8 cellular contexts compared by ENCODE assay signal in the genomic region with DNA sequence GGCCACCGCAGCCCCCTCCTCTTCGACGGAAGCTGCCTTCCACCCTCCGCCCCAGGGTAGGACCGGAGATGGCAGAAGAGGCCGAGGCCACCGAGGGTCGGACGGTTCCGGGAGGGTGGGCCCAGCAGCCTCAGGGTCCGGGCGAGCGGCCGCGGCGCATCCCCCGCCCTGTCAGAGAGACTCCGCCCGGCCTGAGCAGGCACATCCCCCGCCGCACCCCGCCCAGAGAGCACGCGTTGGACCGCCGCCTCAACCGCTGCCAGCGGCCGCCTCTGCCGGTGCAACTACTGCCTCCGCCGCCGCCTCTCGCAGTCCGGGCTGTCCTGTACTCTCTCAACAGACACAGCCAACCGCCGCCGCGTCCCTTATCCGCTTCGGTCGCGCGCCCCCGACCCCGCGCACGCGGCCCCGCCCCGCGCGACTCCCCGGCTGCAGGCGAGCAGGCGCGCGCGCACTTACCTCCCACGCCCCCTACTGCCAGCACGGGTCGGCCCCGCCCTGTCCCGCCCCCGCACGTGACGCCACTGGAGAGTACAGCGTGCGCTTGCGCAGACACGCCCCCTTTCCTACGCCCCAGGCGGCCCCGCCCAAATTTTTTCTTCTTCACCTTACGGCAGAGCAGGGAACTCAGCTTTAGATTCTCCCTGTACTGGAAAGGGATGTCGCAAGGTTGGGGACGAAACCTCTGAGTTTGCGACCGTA. TPM values are rescaled to one million over a fixed set of nuclear protein-coding genes. Genes with fewer than 3 reads are reported as not detected.
A peak's percentile ranks its signal among the peaks of the same experiment; 100 is the strongest.
DNase-seq lines count a peak whose midpoint lies in the region; ATAC-seq, FAIRE-seq and TF ChIP-seq lines count a peak whose summit lies in the region.

A gene with protein sequence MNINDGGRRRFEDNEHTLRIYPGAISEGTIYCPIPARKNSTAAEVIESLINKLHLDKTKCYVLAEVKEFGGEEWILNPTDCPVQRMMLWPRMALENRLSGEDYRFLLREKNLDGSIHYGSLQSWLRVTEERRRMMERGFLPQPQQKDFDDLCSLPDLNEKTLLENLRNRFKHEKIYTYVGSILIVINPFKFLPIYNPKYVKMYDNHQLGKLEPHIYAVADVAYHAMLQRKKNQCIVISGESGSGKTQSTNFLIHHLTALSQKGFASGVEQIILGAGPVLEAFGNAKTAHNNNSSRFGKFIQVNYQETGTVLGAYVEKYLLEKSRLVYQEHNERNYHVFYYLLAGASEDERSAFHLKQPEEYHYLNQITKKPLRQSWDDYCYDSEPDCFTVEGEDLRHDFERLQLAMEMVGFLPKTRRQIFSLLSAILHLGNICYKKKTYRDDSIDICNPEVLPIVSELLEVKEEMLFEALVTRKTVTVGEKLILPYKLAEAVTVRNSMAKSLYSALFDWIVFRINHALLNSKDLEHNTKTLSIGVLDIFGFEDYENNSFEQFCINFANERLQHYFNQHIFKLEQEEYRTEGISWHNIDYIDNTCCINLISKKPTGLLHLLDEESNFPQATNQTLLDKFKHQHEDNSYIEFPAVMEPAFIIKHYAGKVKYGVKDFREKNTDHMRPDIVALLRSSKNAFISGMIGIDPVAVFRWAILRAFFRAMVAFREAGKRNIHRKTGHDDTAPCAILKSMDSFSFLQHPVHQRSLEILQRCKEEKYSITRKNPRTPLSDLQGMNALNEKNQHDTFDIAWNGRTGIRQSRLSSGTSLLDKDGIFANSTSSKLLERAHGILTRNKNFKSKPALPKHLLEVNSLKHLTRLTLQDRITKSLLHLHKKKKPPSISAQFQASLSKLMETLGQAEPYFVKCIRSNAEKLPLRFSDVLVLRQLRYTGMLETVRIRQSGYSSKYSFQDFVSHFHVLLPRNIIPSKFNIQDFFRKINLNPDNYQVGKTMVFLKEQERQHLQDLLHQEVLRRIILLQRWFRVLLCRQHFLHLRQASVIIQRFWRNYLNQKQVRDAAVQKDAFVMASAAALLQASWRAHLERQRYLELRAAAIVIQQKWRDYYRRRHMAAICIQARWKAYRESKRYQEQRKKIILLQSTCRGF (N-terminal part only) (minus strand): TSS at position 453 of the 702 bp plus-strand sequence. CDS start 71,587 bp downstream, outside the sequence.

- CTCF ChIA-PET in AG04449 (lab: Yijun Ruan, JAX), result interaction anchor here (0.6 to 1.6 kb wide), 2 partner anchors 12 to 13 kb away, joined by 3 read pairs; no protein-coding TSS in a partner anchor

- peak; percentile 72 for ATAC-seq in GM19025 (IDR thresholded peaks at IDR 0.05; ENCODE audit: low read depth, unreplicated experiment)
- ATAC-seq in HG03342 (IDR thresholded peaks at IDR 0.05; ENCODE audit: unreplicated experiment), result peak; percentile 63

- H3K36me3 ChIP-seq in small intestine (ENCODE audit: control insufficient read depth in 2 of 2, insufficient read depth in 2 of 2, low read length in 2 of 2), result no peaks in the 10 kb centered on the region

- H3K4me3 ChIP-seq in AG04449 (ENCODE audit: low read depth, low read length), result peak within 1 kb of the TSS; percentile 97
- peak within 1 kb of the TSS; percentile 84 to 90 for H3K4me3 ChIP-seq in small intestine (ENCODE audit: low read depth in 1 of 2, low read length in 2 of 2)

- peak within 1 kb of the TSS; percentile 98 for H3K27ac ChIP-seq in caudate nucleus (ENCODE audit: low read depth, low read length)
- peak within 1 kb of the TSS; percentile 85 to 100 for H3K27ac ChIP-seq in small intestine (ENCODE audit: low read depth in 1 of 2, low read length in 1 of 2)

- peaks cover 0 to 4% of the 10 kb centered on the region in 2 donors for H3K4me1 ChIP-seq in small intestine (ENCODE audit: control insufficient read depth in 2 of 2, insufficient read depth in 1 of 2, low read depth in 1 of 2, low read length in 1 of 2)

- DNase-seq in AG04449 (ENCODE audit: low read depth, low spot score), result peak; percentile 84
- DNase-seq in NCI-H345 treated with DMSO at 0.1 percent for 48 hours (lab: John Stamatoyannopoulos, UW; ENCODE audit: unreplicated experiment), result peak; percentile 88
- peak; percentile 98 to 99 (median 98) for DNase-seq in activated CD4-positive, CD25-positive, alpha-beta regulatory T cell (lab: John Stamatoyannopoulos, UW)
- peak; percentile 67 to 99 (median 94) for DNase-seq in caudate nucleus (lab: John Stamatoyannopoulos, UW)
- peak; percentile 93 for DNase-seq in iPS-NIHi7 (ENCODE audit: extremely low spot score)
- peak; percentile 99 for DNase-seq in small intestine

- WGBS in small intestine, 3 donors, result 0 to 1% (median 1%) methylated on average over 45 to 79 of the region's 79 CpGs

- no peaks in the 10 kb centered on the region for H3K27me3 ChIP-seq in small intestine (ENCODE audit: control insufficient read depth in 2 of 2, insufficient read depth in 2 of 2, low read length in 2 of 2)

- H3K9me3 ChIP-seq in small intestine (ENCODE audit: control insufficient read depth, low read depth), result no peaks in the 10 kb centered on the region

- TF ChIP-seq CTCF in AG04449 (IDR thresholded peaks at IDR 0.05; ENCODE audit: insufficient read depth, low read length, missing control alignments), result peak; percentile 4

- POLR2A ChIA-PET in AG04449 (lab: Yijun Ruan, JAX), result interaction anchor here (1.3 kb wide), 1 partner anchor 10 kb away, joined by 4 read pairs; no protein-coding TSS in a partner anchor

- FAIRE-seq in small intestine (lab: Jason Lieb, UNC), result no peak

RNA-seq across cellular contexts. Expression of the gene that starts here (rescaled TPM):
- 1 to 10 TPM; 1.6 to 3.6 (median 1.6) TPM for polyA plus RNA-seq in small intestine

Comparison
In these comparisons a context has a peak if more than half of its experiments do, and no peak if none do; other contexts are left out.
1. Peak in every context shown above with its lines: DNase-seq, ATAC-seq, H3K4me3 ChIP-seq and H3K27ac ChIP-seq.